In genomic region chr11:96215094-96215782, GRCh38 we compare ENCODE assay signal across 8 cellular contexts.
DNase-seq lines count a peak whose midpoint lies in the region; ATAC-seq, FAIRE-seq and TF ChIP-seq lines count a peak whose summit lies in the region.

No MANE protein-coding gene starts in this region.

- ATAC-seq in GM21367 (IDR thresholded peaks at IDR 0.05; ENCODE audit: unreplicated experiment) (peak; percentile 68), HG03565 (IDR thresholded peaks at IDR 0.05; ENCODE audit: unreplicated experiment) (peak; percentile 67), upper lobe of left lung (ENCODE audit: low FRiP score in 2 of 2) (peak; percentile 31 to 36)
- ATAC-seq in activated naive CD4-positive, alpha-beta T cell treated with anti-CD3 and anti-CD28 coated beads, Interleukin-2, amount 50 U/mL, for 72 hours: peak; percentile 58 to 67

- H3K9ac ChIP-seq in kidney (ENCODE audit: low read length in 2 of 2): no peak overlapping the region

- POLR2A ChIA-PET in GM10248 (lab: Yijun Ruan, JAX): interaction anchor here (0.6 kb wide), 1 partner anchor 268 kb away, joined by 4 read pairs; no protein-coding TSS in a partner anchor

- no peaks in the 10 kb centered on the region for H3K36me3 ChIP-seq in kidney (ENCODE audit: control insufficient read depth in 1 of 2, insufficient read depth in 2 of 2, low read length in 2 of 2)
- H3K36me3 ChIP-seq in upper lobe of left lung: no peaks in the 10 kb centered on the region

- peak overlapping the region; percentile 93 to 96 for H3K27ac Mint-ChIP-seq in activated naive CD4-positive, alpha-beta T cell treated with anti-CD3 and anti-CD28 coated beads, Interleukin-2, amount 50 U/mL, for 72 hours

- H3K4me3 ChIP-seq in kidney (ENCODE audit: low read length in 2 of 2): no peak overlapping the region
- H3K4me3 ChIP-seq in upper lobe of left lung: no peak overlapping the region

- intact Hi-C loops in kidney (cut with DNase I): no loop called here

- no peaks in the 10 kb centered on the region for H3K27me3 ChIP-seq in upper lobe of left lung

- H3K9me3 ChIP-seq in kidney (ENCODE audit: control insufficient read depth in 1 of 2, low read length in 2 of 2) (no peaks in the 10 kb centered on the region), upper lobe of left lung (no peaks in the 10 kb centered on the region)

- DNase-seq in GM10248 (ENCODE audit: extremely low spot score) (peak; percentile 35), kidney (peak; percentile 75), upper lobe of left lung (peak; percentile 20 to 38), NCI-H524 treated with DMSO at 0.1 percent for 48 hours (lab: John Stamatoyannopoulos, UW) (no peak), NCI-H1436 (lab: John Stamatoyannopoulos, UW) (no peak)
- no peak for DNase-seq in activated naive CD4-positive, alpha-beta T cell treated with anti-CD3 and anti-CD28 coated beads, Interleukin-2, amount 50 U/mL, for 72 hours (ENCODE audit: low spot score in 2 of 2)

- no peak for TF ChIP-seq CTCF in GM10248 (IDR thresholded peaks at IDR 0.05; ENCODE audit: control extremely low read depth, extremely low read depth, low read depth, missing control alignments)
- TF ChIP-seq CTCF in kidney (IDR thresholded peaks at IDR 0.05; ENCODE audit: borderline replicate concordance, extremely low read depth, insufficient read depth): no peak
- TF ChIP-seq CTCF in upper lobe of left lung (IDR thresholded peaks at IDR 0.05): no peak

- TF ChIP-seq EP300 in upper lobe of left lung (IDR thresholded peaks at IDR 0.05): no peak

- H3K4me1 ChIP-seq in kidney (ENCODE audit: control insufficient read depth in 1 of 2, insufficient read depth in 1 of 2, low read depth in 1 of 2, low read length in 2 of 2): peaks cover 25 to 32% of the 10 kb centered on the region in 2 donors
- peaks cover 57 to 70% (median 64%) of the 10 kb centered on the region in 4 donors for H3K4me1 ChIP-seq in upper lobe of left lung

- H3K36me3 Mint-ChIP-seq in activated naive CD4-positive, alpha-beta T cell treated with anti-CD3 and anti-CD28 coated beads, Interleukin-2, amount 50 U/mL, for 72 hours: peaks cover 5 to 8% of the 10 kb centered on the region in 2 donors

- 11 to 22% methylated on average over 7 of the region's 7 CpGs for WGBS in upper lobe of left lung, 2 donors

- no peak for FAIRE-seq in kidney (lab: Jason Lieb, UNC)

- no peaks in the 10 kb centered on the region for H3K9me3 Mint-ChIP-seq in activated naive CD4-positive, alpha-beta T cell treated with anti-CD3 and anti-CD28 coated beads, Interleukin-2, amount 50 U/mL, for 72 hours

- H3K27ac ChIP-seq in kidney (ENCODE audit: low read depth in 2 of 2, low read length in 2 of 2) (peak overlapping the region; percentile 55 to 82), upper lobe of left lung (peak overlapping the region; percentile 80 to 87 (median 82))

- TF ChIP-seq POLR2A in upper lobe of left lung (IDR thresholded peaks at IDR 0.05): peak in 1 of 4 donors; percentile 20

- CTCF ChIA-PET in GM10248 (lab: Yijun Ruan, JAX): interaction anchor here (1.0 to 2.1 kb wide), 5 partner anchors 10 to 128 kb away, joined by 4 to 9 read pairs (median 5); partner anchors contain the start of gene MAML2

Comparison
In these comparisons a context has a peak if more than half of its experiments do, and no peak if none do; other contexts are left out.
1. DNase-seq: peak in GM10248 (single experiment), kidney (single experiment) and upper lobe of left lung (2 of 2); none in activated naive CD4-positive, alpha-beta T cell treated with anti-CD3 and anti-CD28 coated beads, Interleukin-2, amount 50 U/mL, for 72 hours (0 of 2), NCI-H524 treated with DMSO at 0.1 percent for 48 hours (single experiment) and NCI-H1436 (single experiment).
2. Peak in every context shown above with its lines, with median percentiles within 50 percentile points of each other: ATAC-seq.